Comparison of ENCODE assay signal across 25 cellular contexts in the genomic region with DNA sequence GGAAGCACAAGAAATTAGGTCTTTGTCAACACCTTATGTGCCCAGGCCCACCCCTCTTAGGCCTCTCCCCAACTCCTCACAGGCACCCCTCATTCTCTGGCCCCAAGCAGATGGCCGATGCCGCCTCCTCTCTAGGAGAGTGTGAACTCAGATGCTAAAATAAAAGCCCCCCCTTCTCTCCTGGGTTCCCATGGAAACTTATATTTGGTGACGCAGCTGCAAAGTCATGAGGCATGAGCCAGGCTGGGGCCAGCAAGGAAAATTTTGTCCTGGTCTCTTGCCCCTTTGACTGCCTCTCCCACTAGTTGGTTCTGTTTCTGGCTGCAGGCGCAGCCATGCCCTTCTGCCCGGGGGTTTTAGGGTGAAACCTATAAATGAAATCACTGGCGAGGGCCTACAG. TPM values are rescaled to one million over a fixed set of nuclear protein-coding genes. Genes with fewer than 3 reads are reported as not detected.
DNase-seq lines count a peak whose midpoint lies in the region; TF ChIP-seq lines count a peak whose summit lies in the region.
"Had no signal": no experiment of that assay in that cellular context is flagged by ENCODE, and none has a peak within 500 bp of the region (broad histone marks: within the 10 kb centered on the region; RNA-seq: fewer than 3 reads in every experiment).

No MANE protein-coding gene starts in this region.

- H3K4me3 Mint-ChIP-seq in CD4-positive, alpha-beta memory T cell = no peak overlapping the region
- H3K4me3 Mint-ChIP-seq in endothelial cell (ENCODE audit: unreplicated experiment) = no peak overlapping the region
- H3K4me3 Mint-ChIP-seq: activated T-cell treated with anti-CD3 and anti-CD28 coated beads, Interleukin-2, amount 50 U/mL, for 24 hours; IgD-negative memory B cell had no signal

- no peaks in the 10 kb centered on the region for H3K27me3 Mint-ChIP-seq in CD4-positive, alpha-beta memory T cell
- peaks cover 9% of the 10 kb centered on the region for H3K27me3 Mint-ChIP-seq in endothelial cell (ENCODE audit: unreplicated experiment)
- H3K27me3 Mint-ChIP-seq: activated T-cell treated with anti-CD3 and anti-CD28 coated beads, Interleukin-2, amount 50 U/mL, for 24 hours; IgD-negative memory B cell had no signal

- CTCF ChIA-PET in RWPE1 (lab: Yijun Ruan, JAX) = interaction anchor here (1.0 kb wide), 1 partner anchor 24 kb away, joined by 4 read pairs; no protein-coding TSS in a partner anchor
- CTCF ChIA-PET in CD4-positive, alpha-beta memory T cell (lab: Charles Lee; ENCODE audit: partially characterized antibody) = interaction anchor here (1.3 to 3.1 kb wide), 3 partner anchors 8 to 68 kb away, joined by 3 to 64 read pairs (median 8); a partner anchor contains a TSS

- H3K9me3 ChIP-seq in CD4-positive, alpha-beta memory T cell (ENCODE audit: control insufficient read depth in 1 of 2, low read length in 2 of 2) = no peaks in the 10 kb centered on the region
- H3K9me3 ChIP-seq: A549, prostate gland, upper lobe of right lung had no signal

- H3K27ac Mint-ChIP-seq in CD4-positive, alpha-beta memory T cell = peak overlapping the region in 1 of 7 donors; percentile 25
- H3K27ac Mint-ChIP-seq in endothelial cell (ENCODE audit: unreplicated experiment) = no peak overlapping the region
- H3K27ac Mint-ChIP-seq: activated T-cell treated with anti-CD3 and anti-CD28 coated beads, Interleukin-2, amount 50 U/mL, for 24 hours had no signal

- peak; percentile 67 for DNase-seq in Ammon's horn (ENCODE audit: low spot score)
- DNase-seq in RWPE1 (ENCODE audit: low spot score) = no peak
- no peak for DNase-seq in coronary artery (ENCODE audit: low spot score)
- peak in 6 of 10 donors; percentile 62 to 94 (median 83) for DNase-seq in posterior cingulate gyrus
- DNase-seq in NCI-H146 treated with DMSO at 0.1 percent for 48 hours (lab: John Stamatoyannopoulos, UW; ENCODE audit: unreplicated experiment) = no peak
- no peak for DNase-seq in CD4-positive, alpha-beta memory T cell
- DNase-seq in endothelial cell (ENCODE audit: low spot score) = no peak
- no peak for DNase-seq in activated gamma-delta T cell (lab: John Stamatoyannopoulos, UW)
- DNase-seq: activated CD4-positive, alpha-beta T cell treated with anti-CD3 and anti-CD28 coated beads for 1 hour; activated naive CD4-positive, alpha-beta T cell treated with Interleukin-2 at 50 U/mL for 16 hours; activated T-cell treated with anti-CD3 and anti-CD28 coated beads, Interleukin-2, amount 50 U/mL, for 24 hours; C1 segment of cervical spinal cord; dermis blood vessel endothelial cell; MM.1S; NCI-H1417; NCI-H2107; PC-9; SHP77 treated with DMSO at 0.1 percent for 48 hours; stimulated activated CD4-positive, alpha-beta T cell treated with anti-CD3 and anti-CD28 coated beads, Interleukin-15, amount 100 ng/mL, for 24 hours; SW 1271; upper lobe of right lung had no signal

- H3K36me3 ChIP-seq in CD4-positive, alpha-beta memory T cell (ENCODE audit: insufficient read depth, low read length) = peaks cover 73% of the 10 kb centered on the region

- no peaks in the 10 kb centered on the region for H3K27me3 ChIP-seq in CD4-positive, alpha-beta memory T cell (ENCODE audit: insufficient read depth, low read length)
- H3K27me3 ChIP-seq: upper lobe of right lung had no signal

- intact Hi-C loops in posterior cingulate gyrus (cut with DNase I) = no loop called here
- intact Hi-C loops in CD4-positive, alpha-beta memory T cell (cut with micrococcal nuclease) = loop anchor here (5.0 kb wide), 1 partner anchor 42 kb away; no protein-coding TSS in a partner anchor

- no peaks in the 10 kb centered on the region for H3K4me1 ChIP-seq in CD4-positive, alpha-beta memory T cell (ENCODE audit: insufficient read depth, low read length)
- H3K4me1 ChIP-seq: prostate gland, upper lobe of right lung had no signal

- no peak overlapping the region for H3K4me3 ChIP-seq in coronary artery
- H3K4me3 ChIP-seq in CD4-positive, alpha-beta memory T cell (ENCODE audit: low read length in 2 of 2) = no peak overlapping the region
- H3K4me3 ChIP-seq: A549, lung, PC-9, prostate gland, upper lobe of right lung had no signal

- no peak for TF ChIP-seq CTCF in RWPE1 (conservative IDR thresholded peaks at IDR 0.05; ENCODE audit: low read depth)
- no peak for TF ChIP-seq CTCF in coronary artery (IDR thresholded peaks at IDR 0.05)
- TF ChIP-seq CTCF in endothelial cell (IDR thresholded peaks at IDR 0.05; ENCODE audit: unreplicated experiment) = no peak

- H3K9me3 Mint-ChIP-seq in CD4-positive, alpha-beta memory T cell = no peaks in the 10 kb centered on the region
- H3K9me3 Mint-ChIP-seq in endothelial cell (ENCODE audit: unreplicated experiment) = no peaks in the 10 kb centered on the region
- H3K9me3 Mint-ChIP-seq: activated T-cell treated with anti-CD3 and anti-CD28 coated beads, Interleukin-2, amount 50 U/mL, for 24 hours; IgD-negative memory B cell had no signal

- 0 out of 2 replicates have a peak overlapping the region, but pooled peaks have one; percentile 21 for H3K27ac ChIP-seq in RWPE1
- H3K27ac ChIP-seq in coronary artery = peak overlapping the region; percentile 39 to 72
- H3K27ac ChIP-seq in CD4-positive, alpha-beta memory T cell (ENCODE audit: low read depth, low read length) = no peak overlapping the region
- H3K27ac ChIP-seq: A549, PC-9, prostate gland, upper lobe of right lung had no signal

- H3K36me3 Mint-ChIP-seq in CD4-positive, alpha-beta memory T cell = peaks cover 48 to 68% of the 10 kb centered on the region in 2 donors
- H3K36me3 Mint-ChIP-seq in endothelial cell (ENCODE audit: low read depth, unreplicated experiment) = peaks cover 36% of the 10 kb centered on the region

- POLR2A ChIA-PET in RWPE1 (lab: Yijun Ruan, JAX; ENCODE audit: low non-redundant PET) = no interaction called here
- POLR2A ChIA-PET in CD4-positive, alpha-beta memory T cell (lab: Charles Lee; ENCODE audit: partially characterized antibody) = interaction anchor here (1.0 kb wide), 1 partner anchor 69 kb away, joined by 3 read pairs; a partner anchor contains a TSS

- peaks cover 0 to 8% (median 4%) of the 10 kb centered on the region in 4 donors for H3K4me1 Mint-ChIP-seq in CD4-positive, alpha-beta memory T cell
- H3K4me1 Mint-ChIP-seq in endothelial cell (ENCODE audit: unreplicated experiment) = peaks cover 9% of the 10 kb centered on the region

RNA-seq across cellular contexts. Expression of a gene that starts 11.8 kb away (rescaled TPM):
- not detected for total RNA-seq in CD4-positive, alpha-beta memory T cell
- not detected for polyA plus RNA-seq in CD4-positive, alpha-beta memory T cell
- 9.3 TPM for total RNA-seq in endothelial cell (ENCODE audit: unreplicated experiment)
- polyA plus RNA-seq: IgD-negative memory B cell had no signal

RNA-seq across cellular contexts. Expression of a gene that starts 33.6 kb away (rescaled TPM):
- total RNA-seq in CD4-positive, alpha-beta memory T cell = 10 to 100 TPM; 24.2 to 24.8 TPM
- 1 to 10 TPM; 6.1 to 9.9 TPM for polyA plus RNA-seq in CD4-positive, alpha-beta memory T cell
- total RNA-seq in endothelial cell (ENCODE audit: unreplicated experiment) = 48.2 TPM

Comparison
In these comparisons a context has a peak if more than half of its experiments do, and no peak if none do; other contexts are left out.
1. DNase-seq: peak in Ammon's horn (single experiment) and posterior cingulate gyrus (6 of 10); none in RWPE1 (single experiment), coronary artery (single experiment), NCI-H146 treated with DMSO at 0.1 percent for 48 hours (single experiment), CD4-positive, alpha-beta memory T cell (0 of 5), endothelial cell (single experiment) and activated gamma-delta T cell (single experiment).